ENCODE assay signal across 24 cellular contexts in the genomic region with DNA sequence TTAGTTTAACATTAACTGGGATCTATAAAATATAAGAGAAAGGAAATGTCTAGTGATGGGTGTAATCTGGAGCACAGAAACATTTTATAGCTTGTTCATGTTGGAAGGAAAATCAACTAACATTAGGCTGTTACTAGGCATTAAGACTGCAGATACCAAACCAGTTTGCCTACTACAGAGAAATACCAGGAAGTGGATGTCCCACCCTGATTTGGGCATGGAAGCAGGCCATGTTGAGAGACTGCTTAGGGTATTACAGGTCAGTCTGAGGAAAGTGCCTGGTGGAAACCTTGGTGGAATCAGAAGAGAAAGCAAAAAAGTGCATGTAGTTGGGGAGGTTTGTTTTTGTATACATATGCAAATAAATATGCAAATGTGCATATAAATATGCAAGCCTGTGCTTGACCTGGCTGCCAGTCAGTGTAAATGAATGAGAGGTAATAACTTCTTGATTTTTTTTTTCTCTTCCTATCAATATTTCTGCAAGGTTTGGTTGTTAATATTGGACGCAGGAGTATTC. TPM values are rescaled to one million over a fixed set of nuclear protein-coding genes. Genes with fewer than 3 reads are reported as not detected.
DNase-seq lines count a peak whose midpoint lies in the region; ATAC-seq and TF ChIP-seq lines count a peak whose summit lies in the region.
"Had no signal": no experiment of that assay in that cellular context is flagged by ENCODE, and none has a peak within 500 bp of the region (broad histone marks: within the 10 kb centered on the region; RNA-seq: fewer than 3 reads in every experiment).

No MANE protein-coding gene starts in this region.

- H3K36me3 ChIP-seq in transverse colon, result no peaks in the 10 kb centered on the region
- H3K36me3 ChIP-seq: heart left ventricle, SJCRH30, thyroid gland had no signal

- no peaks in the 10 kb centered on the region for H3K36me3 Mint-ChIP-seq in CD14-positive monocyte
- H3K36me3 Mint-ChIP-seq: activated naive CD8-positive, alpha-beta T cell treated with anti-CD3 and anti-CD28 coated beads, Interleukin-2, amount 10 ng/mL, durations not matched to agents 7 days and 5 days; CD4-positive, CD25-positive, alpha-beta regulatory T cell had no signal

- H3K27me3 ChIP-seq in transverse colon, result no peaks in the 10 kb centered on the region
- H3K27me3 ChIP-seq: dorsolateral prefrontal cortex, heart left ventricle, SJCRH30, thyroid gland had no signal

- no peak for TF ChIP-seq EP300 in transverse colon (IDR thresholded peaks at IDR 0.05; ENCODE audit: low read depth)

- no peak for TF ChIP-seq POLR2A in transverse colon (IDR thresholded peaks at IDR 0.05)

- H3K4me3 ChIP-seq in LNCaP clone FGC (ENCODE audit: low read depth, low read length) (no peak overlapping the region), transverse colon (no peak overlapping the region)
- H3K4me3 ChIP-seq: dorsolateral prefrontal cortex, heart left ventricle, SJCRH30, thyroid gland had no signal

- no peak for TF ChIP-seq CTCF in LNCaP clone FGC (IDR thresholded peaks at IDR 0.05; ENCODE audit: control insufficient read depth, extremely low read depth, insufficient read depth)
- no peak for TF ChIP-seq CTCF in VCaP (conservative IDR thresholded peaks at IDR 0.05)
- no peak for TF ChIP-seq CTCF in transverse colon (IDR thresholded peaks at IDR 0.05)
- no peak for TF ChIP-seq CTCF in CD14-positive monocyte (IDR thresholded peaks at IDR 0.05)

- H3K9me3 ChIP-seq in transverse colon, result no peaks in the 10 kb centered on the region
- H3K9me3 ChIP-seq: heart left ventricle, SJCRH30, thyroid gland had no signal

- no peak overlapping the region for H3K4me3 Mint-ChIP-seq in CD14-positive monocyte
- H3K4me3 Mint-ChIP-seq: activated CD8-positive, alpha-beta T cell treated with anti-CD3 and anti-CD28 coated beads for 36 hours; activated naive CD8-positive, alpha-beta T cell treated with anti-CD3 and anti-CD28 coated beads, Interleukin-2, amount 10 ng/mL, durations not matched to agents 7 days and 5 days; CD4-positive, CD25-positive, alpha-beta regulatory T cell; neural crest cell had no signal

- H3K27ac Mint-ChIP-seq in CD14-positive monocyte, result no peak overlapping the region
- H3K27ac Mint-ChIP-seq: activated CD8-positive, alpha-beta T cell treated with anti-CD3 and anti-CD28 coated beads for 36 hours; activated naive CD8-positive, alpha-beta T cell treated with anti-CD3 and anti-CD28 coated beads, Interleukin-2, amount 10 ng/mL, durations not matched to agents 7 days and 5 days; CD4-positive, CD25-positive, alpha-beta regulatory T cell had no signal

- H3K4me1 ChIP-seq in transverse colon, result peaks cover 0 to 14% (median 6%) of the 10 kb centered on the region in 4 donors
- H3K4me1 ChIP-seq: heart left ventricle, SJCRH30, thyroid gland had no signal

- peaks cover 5 to 17% (median 6%) of the 10 kb centered on the region in 3 donors for H3K27me3 Mint-ChIP-seq in CD14-positive monocyte (ENCODE audit: low read depth in 3 of 3)

- intact Hi-C loops in transverse colon (cut with DNase I; ENCODE audit: low total_unique reads) (no loop called here), CD14-positive monocyte (cut with micrococcal nuclease) (no loop called here)

- no peak for ATAC-seq in GM21423 (IDR thresholded peaks at IDR 0.05; ENCODE audit: unreplicated experiment)
- ATAC-seq: activated CD8-positive, alpha-beta T cell treated with anti-CD3 and anti-CD28 coated beads for 36 hours; heart left ventricle; left ventricle myocardium superior; sciatic nerve; stimulated activated naive CD8-positive, alpha-beta T cell treated with anti-CD3 and anti-CD28 coated beads, Interleukin-15, Interleukin-2, amounts not matched to agents 100 U/mL and 50 U/mL, for 24 hours had no signal

- peak; percentile 91 for DNase-seq in LNCaP clone FGC (ENCODE audit: low read depth)
- DNase-seq in iPS-NIHi7 (ENCODE audit: extremely low spot score), result peak; percentile 12
- DNase-seq in transverse colon, result peak; percentile 63
- no peak for DNase-seq in CD14-positive monocyte (ENCODE audit: low spot score)
- no peak for DNase-seq in HUDEP-2 (lab: John Stamatoyannopoulos, UW; ENCODE audit: unreplicated experiment in 76 of 76)
- DNase-seq: activated CD4-positive, CD25-positive, alpha-beta regulatory T cell treated with anti-CD3 and anti-CD28 coated beads, Interleukin-2, amount 50 U/mL, for 72 hours; activated CD8-positive, alpha-beta T cell treated with anti-CD3 and anti-CD28 coated beads for 36 hours; activated naive CD8-positive, alpha-beta T cell treated with anti-CD3 and anti-CD28 coated beads, Interleukin-2, amount 10 ng/mL, durations not matched to agents 7 days and 5 days; CD4-positive, CD25-positive, alpha-beta regulatory T cell; DMS 273 treated with DMSO at 0.1 percent for 48 hours; dorsolateral prefrontal cortex; heart left ventricle; left ventricle myocardium superior; NCI-H1092 treated with DMSO at 0.1 percent for 48 hours; NCI-H1930; NCI-H345; posterior cingulate gyrus; SJCRH30; stimulated activated naive CD8-positive, alpha-beta T cell treated with anti-CD3 and anti-CD28 coated beads, Interleukin-15, Interleukin-2, amounts not matched to agents 100 U/mL and 50 U/mL, for 24 hours; thyroid gland had no signal

- H3K4me1 Mint-ChIP-seq in CD14-positive monocyte, result no peaks in the 10 kb centered on the region
- H3K4me1 Mint-ChIP-seq: activated naive CD8-positive, alpha-beta T cell treated with anti-CD3 and anti-CD28 coated beads, Interleukin-2, amount 10 ng/mL, durations not matched to agents 7 days and 5 days; CD4-positive, CD25-positive, alpha-beta regulatory T cell; neural crest cell had no signal

- H3K9me3 Mint-ChIP-seq in CD14-positive monocyte, result no peaks in the 10 kb centered on the region
- H3K9me3 Mint-ChIP-seq: activated CD8-positive, alpha-beta T cell treated with anti-CD3 and anti-CD28 coated beads for 36 hours; activated naive CD8-positive, alpha-beta T cell treated with anti-CD3 and anti-CD28 coated beads, Interleukin-2, amount 10 ng/mL, durations not matched to agents 7 days and 5 days; neural crest cell had no signal

- 50 to 71% methylated on average over 1 of the region's 1 CpG for WGBS in transverse colon (ENCODE audit: low coverage in 1 of 2), 2 donors

- H3K27ac ChIP-seq in VCaP (peak overlapping the region; percentile 70), transverse colon (peak overlapping the region; percentile 25 to 64 (median 52))
- H3K27ac ChIP-seq: dorsolateral prefrontal cortex, heart left ventricle, SJCRH30, thyroid gland had no signal

- in situ Hi-C loops in transverse colon (cut with MboI; ENCODE audit: low pct_ligation_motif_present in 1 of 4, low pct_unique_long_range_greater_than_20kb in 1 of 4, low sequenced_read_pairs in 3 of 4), result loop anchor here (25.0 kb wide), 2 partner anchors 531 to 756 kb away; partner anchors contain the start of genes AP3S1 (in 2 of the 4) and ATG12 (in 2 of the 4)

RNA-seq across cellular contexts. Expression of gene CCDC112, which starts 9.6 kb away (rescaled TPM):
- 10 to 100 TPM; 15.7 to 22.4 (median 20.5) TPM for total RNA-seq in transverse colon
- 1 to 10 TPM; 5.9 to 6.2 TPM for polyA plus RNA-seq in CD14-positive monocyte

RNA-seq across cellular contexts. Expression of gene PGGT1B, which starts 43.4 kb away (rescaled TPM):
- total RNA-seq in transverse colon, result 10 to 100 TPM in 2 of 4 donors, 1 to 10 TPM in 2; 3.4 to 26.4 (median 12.8) TPM
- polyA plus RNA-seq in CD14-positive monocyte, result 10 to 100 TPM; 11.6 to 32.6 TPM

Comparison
In these comparisons a context has a peak if more than half of its experiments do, and no peak if none do; other contexts are left out.
1. DNase-seq: peak in LNCaP clone FGC (single experiment), iPS-NIHi7 (single experiment) and transverse colon (single experiment); none in CD14-positive monocyte (single experiment) and HUDEP-2 (0 of 76).